19 cellular contexts compared by ENCODE assay signal in genomic region chr2:231125272-231125671, GRCh38. TPM values are rescaled to one million over a fixed set of nuclear protein-coding genes. Genes with fewer than 3 reads are reported as not detected.
DNase-seq lines count a peak whose midpoint lies in the region; ATAC-seq and TF ChIP-seq lines count a peak whose summit lies in the region.
"Had no signal": no experiment of that assay in that cellular context is flagged by ENCODE, and none has a peak within 500 bp of the region (broad histone marks: within the 10 kb centered on the region; RNA-seq: fewer than 3 reads in every experiment).

No MANE protein-coding gene starts in this region.

- no peak for ATAC-seq in CD4-positive, CD25-positive, alpha-beta regulatory T cell (ENCODE audit: low read depth in 2 of 2)
- no peak for ATAC-seq in naive thymus-derived CD4-positive, alpha-beta T cell

- H3K27me3 ChIP-seq in CD4-positive, CD25-positive, alpha-beta regulatory T cell (ENCODE audit: control insufficient read depth, insufficient read depth, low read length), result no peaks in the 10 kb centered on the region
- H3K27me3 ChIP-seq in OCI-LY3 (ENCODE audit: low read depth, low read length), result no peaks in the 10 kb centered on the region
- no peaks in the 10 kb centered on the region for H3K27me3 ChIP-seq in naive thymus-derived CD4-positive, alpha-beta T cell (ENCODE audit: control insufficient read depth in 2 of 2, insufficient read depth in 2 of 2, low read length in 2 of 2)

- H3K4me1 Mint-ChIP-seq in CD4-positive, CD25-positive, alpha-beta regulatory T cell, result peaks cover 23 to 39% (median 27%) of the 10 kb centered on the region in 4 donors
- peaks cover 46% of the 10 kb centered on the region for H3K4me1 Mint-ChIP-seq in chondrocyte (ENCODE audit: low read depth)
- H3K4me1 Mint-ChIP-seq in naive thymus-derived CD4-positive, alpha-beta T cell, result peaks cover 14 to 44% (median 28%) of the 10 kb centered on the region in 7 donors

- no peaks in the 10 kb centered on the region for H3K36me3 Mint-ChIP-seq in CD4-positive, CD25-positive, alpha-beta regulatory T cell
- no peaks in the 10 kb centered on the region for H3K36me3 Mint-ChIP-seq in chondrocyte (ENCODE audit: low read depth)
- H3K36me3 Mint-ChIP-seq in naive thymus-derived CD4-positive, alpha-beta T cell, result peaks cover 0 to 2% (median 0%) of the 10 kb centered on the region in 5 donors

- H2AFZ ChIP-seq in OCI-LY3 (ENCODE audit: low read depth, low read length), result no peak overlapping the region

- peak overlapping the region; percentile 74 for H3K4me3 ChIP-seq in CD4-positive, CD25-positive, alpha-beta regulatory T cell (ENCODE audit: low read depth, low read length)
- no peak overlapping the region for H3K4me3 ChIP-seq in OCI-LY3 (ENCODE audit: low read length)
- no peak overlapping the region for H3K4me3 ChIP-seq in naive thymus-derived CD4-positive, alpha-beta T cell (ENCODE audit: low read length)

- no peaks in the 10 kb centered on the region for H3K27me3 Mint-ChIP-seq in CD4-positive, CD25-positive, alpha-beta regulatory T cell
- no peaks in the 10 kb centered on the region for H3K27me3 Mint-ChIP-seq in chondrocyte (ENCODE audit: low read depth)
- no peaks in the 10 kb centered on the region for H3K27me3 Mint-ChIP-seq in naive thymus-derived CD4-positive, alpha-beta T cell
- H3K27me3 Mint-ChIP-seq: stimulated activated naive CD8-positive, alpha-beta T cell treated with anti-CD3 and anti-CD28 coated beads, Interleukin-15, Interleukin-2, amounts not matched to agents 100 ng/mL and 50 ng/mL, for 24 hours had no signal

- H3K9ac ChIP-seq in OCI-LY3 (ENCODE audit: low read length), result no peak overlapping the region

- peak overlapping the region; percentile 70 to 93 (median 74) for H3K4me3 Mint-ChIP-seq in CD4-positive, CD25-positive, alpha-beta regulatory T cell
- H3K4me3 Mint-ChIP-seq in chondrocyte (ENCODE audit: unreplicated experiment), result no peak overlapping the region
- H3K4me3 Mint-ChIP-seq in naive thymus-derived CD4-positive, alpha-beta T cell, result peak overlapping the region in 6 of 10 donors; percentile 35 to 81 (median 66)
- H3K4me3 Mint-ChIP-seq: activated T-helper 1 cell treated with anti-CD3 and anti-CD28 coated beads, Interleukin-12 subunit alpha, Interleukin-12 subunit beta, Interleukin-2, Interleukin-4 antibody, amounts not matched to agents 30 ng/mL and 10 ng/mL and 1 ng/mL, durations not matched to agents 14 hours and 24 hours and 36 hours; stimulated activated naive CD8-positive, alpha-beta T cell treated with anti-CD3 and anti-CD28 coated beads, Interleukin-15, Interleukin-2, amounts not matched to agents 100 ng/mL and 50 ng/mL, for 24 hours; T-helper 1 cell treated with Interleukin-12 subunit alpha and Interleukin-12 subunit beta and Interleukin-4 antibody, amounts not matched to agents 30 μg/mL and 1 μg/mL, for 36 hours had no signal

- CTCF ChIA-PET in naive thymus-derived CD4-positive, alpha-beta T cell (lab: Charles Lee), result interaction anchor here (0.5 kb wide), 1 partner anchor 275 kb away, joined by 3 read pairs; no protein-coding TSS in a partner anchor

- H3K79me2 ChIP-seq in OCI-LY3 (ENCODE audit: low read length), result no peaks in the 10 kb centered on the region

- H4K20me1 ChIP-seq in OCI-LY3 (ENCODE audit: insufficient read depth, low read length), result no peaks in the 10 kb centered on the region

- TF ChIP-seq CTCF in OCI-LY3 (IDR thresholded peaks at IDR 0.05; ENCODE audit: low read depth, low read length) (no peak), chondrocyte (IDR thresholded peaks at IDR 0.05) (no peak)

- H3K9me3 ChIP-seq in CD4-positive, CD25-positive, alpha-beta regulatory T cell (ENCODE audit: control insufficient read depth in 2 of 2, low read length in 2 of 2), result no peaks in the 10 kb centered on the region
- H3K9me3 ChIP-seq in OCI-LY3 (ENCODE audit: insufficient read depth, low read length), result no peaks in the 10 kb centered on the region
- H3K9me3 ChIP-seq in naive thymus-derived CD4-positive, alpha-beta T cell (ENCODE audit: control insufficient read depth in 2 of 3, low read length in 3 of 3), result no peaks in the 10 kb centered on the region

- H3K27ac ChIP-seq in CD4-positive, CD25-positive, alpha-beta regulatory T cell (ENCODE audit: insufficient read depth, low read length, poor library complexity, severe bottlenecking), result peak overlapping the region; percentile 64
- H3K27ac ChIP-seq in OCI-LY3 (ENCODE audit: low read length), result peak overlapping the region; percentile 3; the same call in 1 of the 2 replicates
- H3K27ac ChIP-seq in naive thymus-derived CD4-positive, alpha-beta T cell (ENCODE audit: low read depth, low read length), result no peak overlapping the region

- no peaks in the 10 kb centered on the region for H3K9me3 Mint-ChIP-seq in CD4-positive, CD25-positive, alpha-beta regulatory T cell
- H3K9me3 Mint-ChIP-seq in chondrocyte (ENCODE audit: low read depth), result no peaks in the 10 kb centered on the region
- no peaks in the 10 kb centered on the region for H3K9me3 Mint-ChIP-seq in naive thymus-derived CD4-positive, alpha-beta T cell
- H3K9me3 Mint-ChIP-seq: activated T-helper 1 cell treated with anti-CD3 and anti-CD28 coated beads, Interleukin-12 subunit alpha, Interleukin-12 subunit beta, Interleukin-2, Interleukin-4 antibody, amounts not matched to agents 30 ng/mL and 10 ng/mL and 1 ng/mL, durations not matched to agents 14 hours and 24 hours and 36 hours; stimulated activated naive CD8-positive, alpha-beta T cell treated with anti-CD3 and anti-CD28 coated beads, Interleukin-15, Interleukin-2, amounts not matched to agents 100 ng/mL and 50 ng/mL, for 24 hours; T-helper 1 cell treated with Interleukin-12 subunit alpha and Interleukin-12 subunit beta and Interleukin-4 antibody, amounts not matched to agents 30 μg/mL and 1 μg/mL, for 36 hours had no signal

- DNase-seq in CD4-positive, CD25-positive, alpha-beta regulatory T cell, result peak in 2 of 3 donors; percentile 11 to 23
- DNase-seq in chondrocyte (ENCODE audit: low spot score) (no peak), C1 segment of cervical spinal cord (lab: John Stamatoyannopoulos, UW) (no peak), NCI-H69 (lab: John Stamatoyannopoulos, UW) (no peak), NCI-H526 treated with DMSO at 0.1 percent for 48 hours (lab: John Stamatoyannopoulos, UW) (no peak), NCI-H1092 treated with DMSO at 0.1 percent for 48 hours (lab: John Stamatoyannopoulos, UW) (no peak)
- peak in 1 of 9 donors; percentile 4 for DNase-seq in naive thymus-derived CD4-positive, alpha-beta T cell
- DNase-seq: erythroblast, GF-D8, NCI-H1930, NCI-H524 treated with DMSO at 0.1 percent for 48 hours had no signal

- no peaks in the 10 kb centered on the region for H3K36me3 ChIP-seq in CD4-positive, CD25-positive, alpha-beta regulatory T cell (ENCODE audit: control insufficient read depth, insufficient read depth, low read length)
- no peaks in the 10 kb centered on the region for H3K36me3 ChIP-seq in OCI-LY3 (replicated peaks; ENCODE audit: low read depth, low read length)
- H3K36me3 ChIP-seq in naive thymus-derived CD4-positive, alpha-beta T cell (ENCODE audit: control insufficient read depth in 2 of 3, insufficient read depth in 3 of 3, low read length in 3 of 3), result no peaks in the 10 kb centered on the region

- peaks cover 24% of the 10 kb centered on the region for H3K4me1 ChIP-seq in CD4-positive, CD25-positive, alpha-beta regulatory T cell (ENCODE audit: control insufficient read depth, insufficient read depth, low read length, poor library complexity, severe bottlenecking)
- peaks cover 27% of the 10 kb centered on the region for H3K4me1 ChIP-seq in OCI-LY3 (ENCODE audit: low read length)
- H3K4me1 ChIP-seq in naive thymus-derived CD4-positive, alpha-beta T cell (ENCODE audit: control insufficient read depth in 2 of 2, insufficient read depth in 2 of 2, low read length in 2 of 2), result peaks cover 0 to 21% of the 10 kb centered on the region in 2 donors

- intact Hi-C loops in naive thymus-derived CD4-positive, alpha-beta T cell (cut with micrococcal nuclease), result no loop called here

- H3K4me2 ChIP-seq in OCI-LY3 (ENCODE audit: low read length), result no peak overlapping the region

- peak overlapping the region in 2 of 3 donors; percentile 6 to 78 for H3K27ac Mint-ChIP-seq in CD4-positive, CD25-positive, alpha-beta regulatory T cell
- H3K27ac Mint-ChIP-seq in chondrocyte (ENCODE audit: unreplicated experiment), result peak overlapping the region; percentile 38
- H3K27ac Mint-ChIP-seq in naive thymus-derived CD4-positive, alpha-beta T cell, result peak overlapping the region in 6 of 9 donors; percentile 0 to 70 (median 29)
- H3K27ac Mint-ChIP-seq: activated T-helper 1 cell treated with anti-CD3 and anti-CD28 coated beads, Interleukin-12 subunit alpha, Interleukin-12 subunit beta, Interleukin-2, Interleukin-4 antibody, amounts not matched to agents 30 ng/mL and 10 ng/mL and 1 ng/mL, durations not matched to agents 14 hours and 24 hours and 36 hours; stimulated activated naive CD8-positive, alpha-beta T cell treated with anti-CD3 and anti-CD28 coated beads, Interleukin-15, Interleukin-2, amounts not matched to agents 100 ng/mL and 50 ng/mL, for 24 hours; T-helper 1 cell treated with Interleukin-12 subunit alpha and Interleukin-12 subunit beta and Interleukin-4 antibody, amounts not matched to agents 30 μg/mL and 1 μg/mL, for 36 hours had no signal

- POLR2A ChIA-PET in naive thymus-derived CD4-positive, alpha-beta T cell (lab: Charles Lee), result no interaction called here

RNA-seq across cellular contexts. Expression of gene HTR2B, which starts 0.4 kb away (rescaled TPM):
- 0.17 TPM for total RNA-seq in CD4-positive, CD25-positive, alpha-beta regulatory T cell
- 1 to 10 TPM in 1 of 4 donors, under 1 TPM in 3; 0.08 to 1.2 (median 0.33) TPM for polyA plus RNA-seq in CD4-positive, CD25-positive, alpha-beta regulatory T cell
- total RNA-seq in chondrocyte, result 0.69 to 0.85 TPM in 2 of 3 replicates, not detected in the other
- total RNA-seq in naive thymus-derived CD4-positive, alpha-beta T cell, result not detected
- polyA plus RNA-seq in naive thymus-derived CD4-positive, alpha-beta T cell, result under 1 TPM; 0.09 to 0.10 TPM
- total RNA-seq: activated T-helper 1 cell treated with anti-CD3 and anti-CD28 coated beads, Interleukin-12 subunit alpha, Interleukin-12 subunit beta, Interleukin-2, Interleukin-4 antibody, amounts not matched to agents 30 ng/mL and 10 ng/mL and 1 ng/mL, durations not matched to agents 14 hours and 24 hours and 36 hours; H4; M059J; mononuclear cell had no signal
- polyA plus RNA-seq: keratinocyte had no signal

Comparison
In these comparisons a context has a peak if more than half of its experiments do, and no peak if none do; other contexts are left out.
1. DNase-seq: peak in CD4-positive, CD25-positive, alpha-beta regulatory T cell (2 of 3); none in chondrocyte (single experiment), C1 segment of cervical spinal cord (0 of 14), NCI-H69 (single experiment), NCI-H526 treated with DMSO at 0.1 percent for 48 hours (single experiment) and NCI-H1092 treated with DMSO at 0.1 percent for 48 hours (single experiment).
2. Peak in every context shown above with its lines, with median percentiles within 50 percentile points of each other: H3K27ac Mint-ChIP-seq.